10 cellular contexts compared by ENCODE assay signal in the genomic region with DNA sequence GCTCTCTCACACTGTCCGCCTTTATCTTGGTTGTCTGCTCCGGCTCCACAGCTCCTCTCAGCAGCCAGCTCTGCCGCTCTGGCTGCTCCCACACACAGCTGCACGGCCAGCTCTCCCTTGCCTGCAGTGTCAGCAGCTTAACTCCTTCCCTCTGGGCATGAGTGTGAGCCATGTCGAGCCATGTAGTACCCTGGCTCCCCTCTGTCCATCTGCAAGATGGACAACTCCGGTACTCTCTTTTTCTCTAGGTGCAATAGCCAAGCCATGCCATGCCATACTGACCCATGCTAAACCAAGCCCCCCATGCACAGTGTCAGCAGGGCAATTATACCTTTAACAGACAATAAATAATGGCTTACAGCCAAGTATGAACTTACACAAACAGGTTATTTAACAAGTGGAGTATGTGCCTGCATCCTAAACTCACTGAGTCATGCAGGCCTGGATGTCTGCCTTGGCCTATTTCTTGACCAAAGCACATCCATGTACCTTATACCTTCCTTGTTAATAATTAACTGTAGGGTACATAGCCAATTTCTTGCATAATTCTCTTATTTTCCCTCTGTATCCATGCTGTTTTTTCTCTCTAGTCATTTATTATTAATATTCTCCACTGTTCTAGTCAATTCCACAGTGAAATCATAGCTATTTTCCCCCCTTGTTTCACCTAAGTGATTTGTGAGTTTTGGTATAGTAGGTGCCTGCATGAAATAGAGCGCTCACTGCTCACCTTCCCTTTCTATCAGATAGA.
DNase-seq lines count a peak whose midpoint lies in the region; ATAC-seq and TF ChIP-seq lines count a peak whose summit lies in the region.
"Had no signal": no experiment of that assay in that cellular context is flagged by ENCODE, and none has a peak within 500 bp of the region (broad histone marks: within the 10 kb centered on the region; RNA-seq: fewer than 3 reads in every experiment).

No MANE protein-coding gene starts in this region.

- CTCF ChIA-PET in HEK293T (lab: Yijun Ruan, JAX): interaction anchor here (1.2 kb wide), 1 partner anchor 19 kb away, joined by 3 read pairs; no protein-coding TSS in a partner anchor

- peaks cover 12% of the 10 kb centered on the region for H3K4me1 ChIP-seq in RWPE2 (ENCODE audit: insufficient read depth, poor library complexity, severe bottlenecking)
- H3K4me1 ChIP-seq in osteoblast (ENCODE audit: insufficient read depth, low read length): peaks cover 4% of the 10 kb centered on the region
- no peaks in the 10 kb centered on the region for H3K4me1 ChIP-seq in thyroid gland

- in situ Hi-C loops in Caki2 (cut with HindIII; ENCODE audit: low pct_unique_long_range_greater_than_20kb, low sequenced_read_pairs): no loop called here

- POLR2A ChIA-PET in HEK293T (lab: Yijun Ruan, JAX): no interaction called here

- H3K27ac ChIP-seq in RWPE2 (ENCODE audit: poor library complexity, severe bottlenecking): peak overlapping the region; percentile 69
- no peak overlapping the region for H3K27ac ChIP-seq in osteoblast (ENCODE audit: low read depth, low read length)
- H3K27ac ChIP-seq in thyroid gland: peak overlapping the region in 1 of 3 donors; percentile 0

- no peak overlapping the region for H3K4me3 ChIP-seq in RWPE2 (ENCODE audit: severe bottlenecking)
- no peak overlapping the region for H3K4me3 ChIP-seq in osteoblast (ENCODE audit: insufficient read depth, low read length)
- no peak overlapping the region for H3K4me3 ChIP-seq in thyroid gland (replicated peaks in 1 of 3)

- H3K36me3 ChIP-seq in RWPE2 (ENCODE audit: low read depth): no peaks in the 10 kb centered on the region
- H3K36me3 ChIP-seq in osteoblast (ENCODE audit: insufficient read depth, low read length): peaks cover under 1% of the 10 kb centered on the region
- no peaks in the 10 kb centered on the region for H3K36me3 ChIP-seq in thyroid gland

- H3K79me2 ChIP-seq in osteoblast (ENCODE audit: insufficient read depth, low read length): peaks cover 8% of the 10 kb centered on the region

- intact Hi-C loops in thyroid gland (cut with DNase I): no loop called here

- TF ChIP-seq POLR2A in thyroid gland (IDR thresholded peaks at IDR 0.05): no peak

- 81 to 94% methylated on average over 7 of the region's 7 CpGs for WGBS in thyroid gland, 2 donors

- peaks cover 3% of the 10 kb centered on the region for H4K20me1 ChIP-seq in osteoblast (ENCODE audit: insufficient read depth, low read length)

- no peaks in the 10 kb centered on the region for H3K9me3 ChIP-seq in RWPE2 (ENCODE audit: severe bottlenecking)
- peaks cover 4% of the 10 kb centered on the region for H3K9me3 ChIP-seq in osteoblast (ENCODE audit: low read depth, low read length)
- no peaks in the 10 kb centered on the region for H3K9me3 ChIP-seq in thyroid gland

- H3K4me2 ChIP-seq in osteoblast (ENCODE audit: insufficient read depth, low read length): no peak overlapping the region

- peak; percentile 98 for ATAC-seq in RWPE2 (ENCODE audit: low read depth)

- DNase-seq in Caki2 (ENCODE audit: low read depth) (peak; percentile 61), RWPE2 (ENCODE audit: low spot score) (peak; percentile 58), glomerular visceral epithelial cell (ENCODE audit: extremely low spot score) (peak; percentile 74), osteoblast (ENCODE audit: insufficient read length, low spot score, missing footprints) (peak; percentile 72), putamen (ENCODE audit: low spot score) (no peak), HEK293T (ENCODE audit: extremely low spot score) (no peak), thyroid gland (no peak), NCI-H1436 treated with DMSO at 0.1 percent for 48 hours (lab: John Stamatoyannopoulos, UW) (no peak)
- DNase-seq: activated naive CD4-positive, alpha-beta T cell treated with anti-CD3 and anti-CD28 coated beads for 36 hours; COR-L47 had no signal

- H3K27me3 ChIP-seq in RWPE2 (ENCODE audit: insufficient read depth, poor library complexity, severe bottlenecking) (no peaks in the 10 kb centered on the region), osteoblast (ENCODE audit: insufficient read depth, low read length) (no peaks in the 10 kb centered on the region), thyroid gland (no peaks in the 10 kb centered on the region)

- TF ChIP-seq CTCF in RWPE2 (IDR thresholded peaks at IDR 0.05; ENCODE audit: poor library complexity, severe bottlenecking) (no peak), osteoblast (IDR thresholded peaks at IDR 0.05; ENCODE audit: extremely low read depth, low read depth, low read length) (no peak), thyroid gland (IDR thresholded peaks at IDR 0.05) (no peak)

- H2AFZ ChIP-seq in osteoblast (ENCODE audit: low read length): no peak overlapping the region

TF ChIP-seq in HEK293T, 16 proteins besides CTCF, POLR2A, EP300 and RAD21:
- TF ChIP-seq ELF4 (IDR thresholded peaks at IDR 0.05): no peak
- no peak for TF ChIP-seq LEF1 (IDR thresholded peaks at IDR 0.05; ENCODE audit: borderline replicate concordance)
- TF ChIP-seq NFRKB (IDR thresholded peaks at IDR 0.05): no peak
- TF ChIP-seq, protein P1, sequence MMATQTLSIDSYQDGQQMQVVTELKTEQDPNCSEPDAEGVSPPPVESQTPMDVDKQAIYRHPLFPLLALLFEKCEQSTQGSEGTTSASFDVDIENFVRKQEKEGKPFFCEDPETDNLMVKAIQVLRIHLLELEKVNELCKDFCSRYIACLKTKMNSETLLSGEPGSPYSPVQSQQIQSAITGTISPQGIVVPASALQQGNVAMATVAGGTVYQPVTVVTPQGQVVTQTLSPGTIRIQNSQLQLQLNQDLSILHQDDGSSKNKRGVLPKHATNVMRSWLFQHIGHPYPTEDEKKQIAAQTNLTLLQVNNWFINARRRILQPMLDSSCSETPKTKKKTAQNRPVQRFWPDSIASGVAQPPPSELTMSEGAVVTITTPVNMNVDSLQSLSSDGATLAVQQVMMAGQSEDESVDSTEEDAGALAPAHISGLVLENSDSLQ (IDR thresholded peaks at IDR 0.05): no peak
- TF ChIP-seq FOXM1 (IDR thresholded peaks at IDR 0.05; ENCODE audit: borderline replicate concordance): no peak
- TF ChIP-seq FOXK2 (IDR thresholded peaks at IDR 0.05): no peak
- TF ChIP-seq TARDBP (IDR thresholded peaks at IDR 0.05): no peak
- no peak for TF ChIP-seq SP1 (IDR thresholded peaks at IDR 0.05)
- TF ChIP-seq HDGF (IDR thresholded peaks at IDR 0.05; ENCODE audit: borderline replicate concordance): no peak
- TF ChIP-seq L3MBTL2 (conservative IDR thresholded peaks at IDR 0.05): no peak
- TF ChIP-seq BHLHE40 (IDR thresholded peaks at IDR 0.05; ENCODE audit: borderline replicate concordance): no peak
- TF ChIP-seq CTBP1 (IDR thresholded peaks at IDR 0.05; ENCODE audit: borderline replicate concordance): no peak
- no peak for TF ChIP-seq FOXA1 (IDR thresholded peaks at IDR 0.05)
- TF ChIP-seq ZNF384 (IDR thresholded peaks at IDR 0.05): no peak
- TF ChIP-seq ARNT (IDR thresholded peaks at IDR 0.05): no peak
- no peak for TF ChIP-seq SUZ12 (IDR thresholded peaks at IDR 0.05)
TF ChIP-seq in HEK293T: peak in this region for 0.

Comparison
In these comparisons a context has a peak if more than half of its experiments do, and no peak if none do; other contexts are left out.
1. DNase-seq: peak in Caki2 (single experiment), RWPE2 (single experiment), glomerular visceral epithelial cell (single experiment) and osteoblast (single experiment); none in putamen (single experiment), HEK293T (single experiment), thyroid gland (0 of 2) and NCI-H1436 treated with DMSO at 0.1 percent for 48 hours (single experiment).